1 cellular context compared by ENCODE assay signal in genomic region chr2:60806988-60807681, GRCh38.
TF ChIP-seq lines count a peak whose summit lies in the region.

No MANE protein-coding gene starts in this region.

TF ChIP-seq in GM12878, 131 proteins besides CTCF, POLR2A, EP300 and RAD21 (continued from another document and continues in another):
- TF ChIP-seq CEBPZ (IDR thresholded peaks at IDR 0.05; ENCODE audit: low read depth, low read length) (no peak), MYC (IDR thresholded peaks at IDR 0.05; ENCODE audit: insufficient read depth, insufficient read length, insufficient replicate concordance, low read length, severe bottlenecking) (no peak), CREB1 (IDR thresholded peaks at IDR 0.05; ENCODE audit: low read depth) (peak; percentile 36; the same call in 1 of the 2 replicates), RUNX3 (IDR thresholded peaks at IDR 0.05; ENCODE audit: low read length) (peak; percentile 44; the same call in 1 of the 2 replicates), MEF2B (IDR thresholded peaks at IDR 0.05; ENCODE audit: partially characterized antibody, poor library complexity, severe bottlenecking) (peak; percentile 80), IRF3 (IDR thresholded peaks at IDR 0.05) (no peak), RFX5 (IDR thresholded peaks at IDR 0.05; ENCODE audit: low read depth, low read length) (no peak), BCLAF1 (IDR thresholded peaks at IDR 0.05) (no peak), ATF2 (IDR thresholded peaks at IDR 0.05; ENCODE audit: low read length) (peak; percentile 78; the same call in 1 of the 2 replicates), PBX3 (IDR thresholded peaks at IDR 0.05; ENCODE audit: insufficient replicate concordance, low read depth, low read length) (peak; percentile 34), NFIC (IDR thresholded peaks at IDR 0.05; ENCODE audit: low read depth, low read length) (peak; percentile 79), RBBP5 (conservative IDR thresholded peaks at IDR 0.05) (no peak), MEF2A (IDR thresholded peaks at IDR 0.05; ENCODE audit: insufficient read depth, low read depth, low read length) (no peak), ZNF384 (IDR thresholded peaks at IDR 0.05; ENCODE audit: borderline replicate concordance, low read depth, low read length) (no peak), NRF1 (conservative IDR thresholded peaks at IDR 0.05; ENCODE audit: low read depth, low read length) (no peak), STAT3 (IDR thresholded peaks at IDR 0.05; ENCODE audit: low read depth, low read length) (no peak), RB1 (IDR thresholded peaks at IDR 0.05; ENCODE audit: borderline replicate concordance) (no peak), BMI1 (IDR thresholded peaks at IDR 0.05; ENCODE audit: borderline replicate concordance) (no peak), IKZF2 (IDR thresholded peaks at IDR 0.05) (peak; percentile 72 to 78), HDGF (IDR thresholded peaks at IDR 0.05) (no peak), GABPA (IDR thresholded peaks at IDR 0.05; ENCODE audit: low read depth) (0 out of 2 replicates have a peak, but pooled peaks have one; percentile 8), RAD51 (IDR thresholded peaks at IDR 0.05) (no peak), POU2F2 (IDR thresholded peaks at IDR 0.05; ENCODE audit: borderline replicate concordance, low read depth, low read length) (peak; percentile 67; the same call in 2 of the 3 replicates), KDM1A (IDR thresholded peaks at IDR 0.05; ENCODE audit: borderline replicate concordance) (no peak), NR2C2 (IDR thresholded peaks at IDR 0.05; ENCODE audit: borderline replicate concordance, control insufficient read depth, insufficient read length, low read depth) (no peak), ELK1 (IDR thresholded peaks at IDR 0.05; ENCODE audit: low read depth, low read length) (no peak), RCOR1 (conservative IDR thresholded peaks at IDR 0.05; ENCODE audit: low read depth, low read length) (no peak), USF1 (IDR thresholded peaks at IDR 0.05; ENCODE audit: borderline replicate concordance, extremely low read length, insufficient read depth, low read depth, low read length) (no peak), LARP7 (IDR thresholded peaks at IDR 0.05) (no peak), ESRRA (IDR thresholded peaks at IDR 0.05; ENCODE audit: low read length) (peak; percentile 97), NFXL1 (IDR thresholded peaks at IDR 0.05; ENCODE audit: borderline replicate concordance) (no peak), CBX3 (IDR thresholded peaks at IDR 0.05; ENCODE audit: borderline replicate concordance, low read depth) (no peak), BHLHE40 (IDR thresholded peaks at IDR 0.05; ENCODE audit: borderline replicate concordance in 1 of 2, low read depth in 2 of 2, low read length in 1 of 2) (peak in 1 of 2 experiments; percentile 28; a peak in 1 of 4 replicates), ZBTB33 (IDR thresholded peaks at IDR 0.05) (no peak), MAX (IDR thresholded peaks at IDR 0.05; ENCODE audit: low read depth, low read length) (no peak), TCF3 (IDR thresholded peaks at IDR 0.05; ENCODE audit: borderline replicate concordance, insufficient read depth, low read depth, low read length) (peak; percentile 11; the same call in 1 of the 2 replicates), E2F4 (IDR thresholded peaks at IDR 0.05; ENCODE audit: low read depth, low read length) (no peak), ZNF24 (IDR thresholded peaks at IDR 0.05) (no peak), STAT1 (conservative IDR thresholded peaks at IDR 0.05) (no peak), CEBPB (IDR thresholded peaks at IDR 0.05; ENCODE audit: borderline replicate concordance in 1 of 2, low read depth in 2 of 2, low read length in 2 of 2) (no peak), SIN3A (IDR thresholded peaks at IDR 0.05; ENCODE audit: low read depth, low read length) (no peak), GATAD2B (conservative IDR thresholded peaks at IDR 0.05; ENCODE audit: low read depth) (no peak), SMAD1 (IDR thresholded peaks at IDR 0.05; ENCODE audit: low read depth, partially characterized antibody) (no peak), PAX8 (IDR thresholded peaks at IDR 0.05) (no peak), BCL11A (IDR thresholded peaks at IDR 0.05; ENCODE audit: low read depth, low read length) (peak; percentile 80), CHD1 (IDR thresholded peaks at IDR 0.05; ENCODE audit: low read depth, low read length) (no peak), MYB (IDR thresholded peaks at IDR 0.05; ENCODE audit: borderline replicate concordance, low read depth, low read length) (no peak), NKRF (conservative IDR thresholded peaks at IDR 0.05) (no peak), ZNF207 (IDR thresholded peaks at IDR 0.05; ENCODE audit: borderline replicate concordance) (no peak), ASH2L (IDR thresholded peaks at IDR 0.05; ENCODE audit: borderline replicate concordance, low read depth) (no peak)
